ENCODE assay signal across 13 cellular contexts in the genomic region with DNA sequence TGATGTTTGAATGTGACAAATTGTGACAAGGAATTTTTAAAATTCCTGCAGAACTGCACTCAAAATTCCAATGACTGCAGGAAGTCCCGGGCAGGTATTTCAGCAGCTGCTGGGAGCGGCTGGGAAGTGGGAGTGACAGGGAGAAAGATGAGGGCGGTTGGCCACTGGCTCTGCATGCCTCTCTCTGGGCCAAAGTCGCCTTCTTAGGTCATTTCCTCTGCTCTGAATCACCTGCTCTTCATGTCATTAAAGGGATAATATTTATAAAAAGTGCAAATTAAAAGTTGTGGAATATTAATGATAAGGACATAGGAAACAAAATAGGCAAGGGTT. TPM values are rescaled to one million over a fixed set of nuclear protein-coding genes. Genes with fewer than 3 reads are reported as not detected.
DNase-seq lines count a peak whose midpoint lies in the region; ATAC-seq, FAIRE-seq and TF ChIP-seq lines count a peak whose summit lies in the region.
"Had no signal": no experiment of that assay in that cellular context is flagged by ENCODE, and none has a peak within 500 bp of the region (broad histone marks: within the 10 kb centered on the region; RNA-seq: fewer than 3 reads in every experiment).

No MANE protein-coding gene starts in this region.

- DNase-seq in left ventricle myocardium inferior, result no peak
- DNase-seq in cardiac septum (ENCODE audit: low spot score), result no peak
- peak; percentile 64 for DNase-seq in dermis blood vessel endothelial cell
- DNase-seq in lung microvascular endothelial cell (ENCODE audit: low read depth in 2 of 2), result peak; percentile 36 to 89
- DNase-seq in urothelium cell line (ENCODE audit: low spot score), result peak; percentile 78
- DNase-seq in NCI-H69 (lab: John Stamatoyannopoulos, UW), result no peak
- DNase-seq in DMS53 treated with DMSO at 0.1 percent for 48 hours (lab: John Stamatoyannopoulos, UW; ENCODE audit: unreplicated experiment), result no peak
- DNase-seq: activated T-cell treated with anti-CD3 and anti-CD28 coated beads, Interleukin-2, amount 50 U/mL, for 4 hours; left cardiac atrium; WERI-Rb-1 had no signal

- ATAC-seq in HG03521 (IDR thresholded peaks at IDR 0.05; ENCODE audit: unreplicated experiment), result no peak
- ATAC-seq: activated T-cell treated with anti-CD3 and anti-CD28 coated beads, Interleukin-2, amount 50 U/mL, for 4 hours had no signal

- H3K27me3 ChIP-seq in left ventricle myocardium inferior (ENCODE audit: low read depth), result no peaks in the 10 kb centered on the region

- TF ChIP-seq CTCF in left ventricle myocardium inferior (IDR thresholded peaks at IDR 0.05; ENCODE audit: borderline replicate concordance), result no peak

- peaks cover 29% of the 10 kb centered on the region for H3K4me1 ChIP-seq in left ventricle myocardium inferior

- H3K4me3 ChIP-seq in left ventricle myocardium inferior, result no peak overlapping the region

- FAIRE-seq in urothelium cell line (lab: Jason Lieb, UNC), result no peak
- FAIRE-seq: G401.6 had no signal

- intact Hi-C loops in left ventricle myocardium inferior (cut with micrococcal nuclease) (no loop called here), cardiac septum (cut with DNase I) (no loop called here)

- no peaks in the 10 kb centered on the region for H3K9me3 ChIP-seq in left ventricle myocardium inferior (replicated peaks)

- peak overlapping the region; percentile 81 for H3K27ac ChIP-seq in left ventricle myocardium inferior (replicated peaks)
- H3K27ac ChIP-seq: HL-60, WERI-Rb-1 had no signal

- H3K36me3 ChIP-seq in left ventricle myocardium inferior, result peaks cover 11% of the 10 kb centered on the region
- H3K36me3 ChIP-seq: WERI-Rb-1 had no signal

RNA-seq across cellular contexts. Expression of a gene that starts 43.9 kb away (rescaled TPM):
- total RNA-seq in left ventricle myocardium inferior (0.77 TPM), cardiac septum (1.4 TPM), dermis blood vessel endothelial cell (2.9 and 6.6 TPM in 2 replicates), lung microvascular endothelial cell (1.3 and 2.6 TPM in 2 replicates)

Comparison
In these comparisons a context has a peak if more than half of its experiments do, and no peak if none do; other contexts are left out.
1. DNase-seq: peak in dermis blood vessel endothelial cell (single experiment), lung microvascular endothelial cell (2 of 2) and urothelium cell line (single experiment); none in left ventricle myocardium inferior (single experiment), cardiac septum (single experiment), NCI-H69 (single experiment) and DMS53 treated with DMSO at 0.1 percent for 48 hours (single experiment).